Comparison of ENCODE assay signal across 24 cellular contexts in genomic region chr4:69503558-69503957, GRCh38. TPM values are rescaled to one million over a fixed set of nuclear protein-coding genes. Genes with fewer than 3 reads are reported as not detected.
"Had no signal": no experiment of that assay in that cellular context is flagged by ENCODE, and none has a peak within 500 bp of the region (broad histone marks: within the 10 kb centered on the region; RNA-seq: fewer than 3 reads in every experiment).

No MANE protein-coding gene starts in this region.

- H3K27me3 Mint-ChIP-seq: dendritic cell treated with granulocyte-macrophage colony-stimulating factor and Interleukin-4, amounts not matched to agents 40 ng/mL and 50 ng/mL, for 4 days; memory B cell; natural killer cell treated with Interleukin-12 subunit alpha and Interleukin-12 subunit beta and Interleukin-15 and Interleukin-18, amount 100 ng/mL, for 72 hours had no signal

- FAIRE-seq: colon, endothelial cell of umbilical vein had no signal

- H3K4me3 ChIP-seq: hepatocyte, left lung, lower lobe of right lung, smooth muscle cell, tibial artery, upper lobe of left lung, vagina had no signal

- H3K79me2 ChIP-seq: hepatocyte had no signal

- H3K36me3 Mint-ChIP-seq: memory B cell; natural killer cell treated with Interleukin-12 subunit alpha and Interleukin-12 subunit beta and Interleukin-15 and Interleukin-18, amount 100 ng/mL, for 72 hours had no signal

- H3K36me3 ChIP-seq: left lung, lower lobe of right lung, tibial artery, upper lobe of left lung, vagina had no signal

- H2AFZ ChIP-seq: hepatocyte had no signal

- H3K4me1 ChIP-seq: left lung, lower lobe of right lung, tibial artery, upper lobe of left lung, vagina had no signal

- H3K9me3 ChIP-seq: lower lobe of right lung, tibial artery, upper lobe of left lung, vagina had no signal

- H3K27ac Mint-ChIP-seq: dendritic cell treated with granulocyte-macrophage colony-stimulating factor and Interleukin-4, amounts not matched to agents 40 ng/mL and 50 ng/mL, for 4 days; memory B cell; natural killer cell treated with Interleukin-12 subunit alpha and Interleukin-12 subunit beta and Interleukin-15 and Interleukin-18, amount 100 ng/mL, for 72 hours had no signal

- H3K27ac ChIP-seq: hepatocyte, left lung, lower lobe of right lung, tibial artery, upper lobe of left lung, vagina had no signal

- H3K4me1 Mint-ChIP-seq: memory B cell had no signal

- H3K27me3 ChIP-seq: hepatocyte, left lung, tibial artery, upper lobe of left lung, vagina had no signal

- DNase-seq: cerebellar nuclear complex; foreskin melanocyte; head of caudate nucleus; islet precursor cell; left lung; lower lobe of right lung; midbrain; posterior cingulate gyrus; right cardiac atrium; stimulated activated CD4-positive, alpha-beta T cell treated with anti-CD3 and anti-CD28 coated beads, Interleukin-2, amount 100 ng/mL, for 48 hours; stimulated activated naive CD8-positive, alpha-beta T cell treated with anti-CD3 and anti-CD28 coated beads, Interleukin-15, Interleukin-2, amounts not matched to agents 100 U/mL and 50 U/mL, for 24 hours; tibial artery; upper lobe of left lung had no signal

- ATAC-seq: left lung; natural killer cell treated with Interleukin-12 subunit alpha and Interleukin-12 subunit beta and Interleukin-15 and Interleukin-18, amount 100 ng/mL, for 72 hours; right cardiac atrium; stimulated activated naive CD8-positive, alpha-beta T cell treated with anti-CD3 and anti-CD28 coated beads, Interleukin-15, Interleukin-2, amounts not matched to agents 100 U/mL and 50 U/mL, for 24 hours had no signal

- H3K4me2 ChIP-seq: hepatocyte, smooth muscle cell had no signal

- H3K4me3 Mint-ChIP-seq: dendritic cell treated with granulocyte-macrophage colony-stimulating factor and Interleukin-4, amounts not matched to agents 40 ng/mL and 50 ng/mL, for 4 days; memory B cell; natural killer cell treated with Interleukin-12 subunit alpha and Interleukin-12 subunit beta and Interleukin-15 and Interleukin-18, amount 100 ng/mL, for 72 hours had no signal

RNA-seq across cellular contexts. Expression of gene UGT2B4, which starts 7.9 kb away (rescaled TPM):
- total RNA-seq: endothelial cell of umbilical vein; lower lobe of right lung; natural killer cell treated with Interleukin-12 subunit alpha and Interleukin-12 subunit beta and Interleukin-15 and Interleukin-18, amount 100 ng/mL, for 72 hours; osteoblast; smooth muscle cell; temporal lobe; vagina had no signal
- polyA plus RNA-seq: endothelial cell of umbilical vein, esophagus had no signal
